ENCODE assay signal across 26 cellular contexts in the genomic region with DNA sequence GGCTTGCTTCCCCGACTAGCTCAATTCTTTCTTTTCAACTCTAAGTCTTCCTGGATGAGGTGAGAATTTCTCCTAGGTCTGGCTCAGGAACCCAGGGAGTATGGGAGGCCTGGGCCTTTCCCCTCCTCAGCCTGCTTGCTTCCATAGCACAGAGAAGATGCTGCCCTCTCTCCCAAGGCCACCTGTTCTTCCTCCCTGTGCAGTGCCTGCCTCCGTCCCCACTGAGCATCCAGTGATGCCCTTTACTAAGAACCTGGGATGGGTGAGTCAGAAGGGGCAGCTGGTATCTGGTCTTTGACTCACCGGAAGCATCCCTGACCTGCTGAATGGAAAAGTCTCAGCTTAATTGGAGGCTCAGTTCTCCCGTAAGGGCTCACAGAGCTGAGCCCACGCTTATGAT.
"Had no signal": no experiment of that assay in that cellular context is flagged by ENCODE, and none has a peak within 500 bp of the region (broad histone marks: within the 10 kb centered on the region; RNA-seq: fewer than 3 reads in every experiment).

No MANE protein-coding gene starts in this region.

- DNase-seq: activated CD4-positive, alpha-beta T cell treated with anti-CD3 and anti-CD28 coated beads for 1 hour; activated CD4-positive, alpha-beta T cell treated with anti-CD3 and anti-CD28 coated beads, Interleukin-2, amount 50 U/mL, for 4 hours; activated CD8-positive, alpha-beta memory T cell treated with anti-CD3 and anti-CD28 coated beads for 24 hours; activated CD8-positive, alpha-beta memory T cell treated with anti-CD3 and anti-CD28 coated beads, Interleukin-2, amount 50 U/mL, for 48 hours; activated naive CD4-positive, alpha-beta T cell; activated T-cell treated with anti-CD3 and anti-CD28 coated beads, Interleukin-2, amount 50 U/mL, for 4 hours; brain microvascular endothelial cell; caudate nucleus; dorsolateral prefrontal cortex; hypothalamus; left cardiac atrium; nucleus accumbens; small intestine; stimulated activated CD4-positive, alpha-beta T cell treated with anti-CD3 and anti-CD28 coated beads, Interleukin-2, amount 100 ng/mL, for 24 hours; stimulated activated naive CD8-positive, alpha-beta T cell treated with anti-CD3 and anti-CD28 coated beads, Interleukin-15, amount 100 ng/mL, for 72 hours; T-helper 9 cell; tibial artery had no signal

- H3K27ac ChIP-seq: adrenal gland, ascending aorta, brain microvascular endothelial cell, dorsolateral prefrontal cortex, gastroesophageal sphincter, right lobe of liver, tibial artery had no signal

- H3K4me1 Mint-ChIP-seq: memory B cell; stimulated activated effector memory CD8-positive, alpha-beta T cell treated with anti-CD3 and anti-CD28 coated beads, Interleukin-12 subunit alpha, Interleukin-12 subunit beta, amount 100 ng/mL, for 72 hours; stimulated activated naive CD8-positive, alpha-beta T cell treated with anti-CD3 and anti-CD28 coated beads, Interleukin-15, amount 100 ng/mL, for 72 hours had no signal

- H3K9me3 Mint-ChIP-seq: activated T-helper 2 cell treated with anti-CD3 and anti-CD28 coated beads, Interferon-gamma antibody, Interleukin-2, Interleukin-4, amounts not matched to agents 10 μg/mL and 5 μg/mL and 100 μg/mL, durations not matched to agents 14 hours and 24 hours and 36 hours; memory B cell; nephron; stimulated activated effector memory CD8-positive, alpha-beta T cell treated with anti-CD3 and anti-CD28 coated beads, Interleukin-12 subunit alpha, Interleukin-12 subunit beta, amount 100 ng/mL, for 72 hours had no signal

- H3K4me1 ChIP-seq: adrenal gland, ascending aorta, gastroesophageal sphincter, right lobe of liver, tibial artery had no signal

- H3K9me3 ChIP-seq: adrenal gland, ascending aorta, gastroesophageal sphincter, right lobe of liver, tibial artery had no signal

- H3K4me3 ChIP-seq: adrenal gland, ascending aorta, dorsolateral prefrontal cortex, gastroesophageal sphincter, right lobe of liver, tibial artery had no signal

- H3K27ac Mint-ChIP-seq: activated naive CD8-positive, alpha-beta T cell; activated T-helper 2 cell treated with anti-CD3 and anti-CD28 coated beads, Interferon-gamma antibody, Interleukin-2, Interleukin-4, amounts not matched to agents 10 μg/mL and 5 μg/mL and 100 μg/mL, durations not matched to agents 14 hours and 24 hours and 36 hours; memory B cell; nephron; stimulated activated effector memory CD8-positive, alpha-beta T cell treated with anti-CD3 and anti-CD28 coated beads, Interleukin-12 subunit alpha, Interleukin-12 subunit beta, amount 100 ng/mL, for 72 hours; stimulated activated naive CD8-positive, alpha-beta T cell treated with anti-CD3 and anti-CD28 coated beads, Interleukin-15, amount 100 ng/mL, for 72 hours had no signal

- ATAC-seq: activated T-cell treated with anti-CD3 and anti-CD28 coated beads, Interleukin-2, amount 50 U/mL, for 4 hours; gastroesophageal sphincter; left cardiac atrium; right lobe of liver; stimulated activated effector memory CD8-positive, alpha-beta T cell treated with anti-CD3 and anti-CD28 coated beads, Interleukin-12 subunit alpha, Interleukin-12 subunit beta, amount 100 ng/mL, for 72 hours; stimulated activated naive CD8-positive, alpha-beta T cell treated with anti-CD3 and anti-CD28 coated beads, Interleukin-15, amount 100 ng/mL, for 72 hours had no signal

- H3K36me3 Mint-ChIP-seq: activated naive CD8-positive, alpha-beta T cell; memory B cell; stimulated activated effector memory CD8-positive, alpha-beta T cell treated with anti-CD3 and anti-CD28 coated beads, Interleukin-12 subunit alpha, Interleukin-12 subunit beta, amount 100 ng/mL, for 72 hours had no signal

- H3K27me3 ChIP-seq: adrenal gland, ascending aorta, brain microvascular endothelial cell, right lobe of liver had no signal

- H3K36me3 ChIP-seq: adrenal gland, ascending aorta, brain microvascular endothelial cell, gastroesophageal sphincter, right lobe of liver, tibial artery had no signal

- H3K4me3 Mint-ChIP-seq: activated naive CD8-positive, alpha-beta T cell; activated T-cell treated with anti-CD3 and anti-CD28 coated beads, Interleukin-2, amount 50 U/mL, for 4 hours; memory B cell; nephron; stimulated activated effector memory CD8-positive, alpha-beta T cell treated with anti-CD3 and anti-CD28 coated beads, Interleukin-12 subunit alpha, Interleukin-12 subunit beta, amount 100 ng/mL, for 72 hours; stimulated activated naive CD8-positive, alpha-beta T cell treated with anti-CD3 and anti-CD28 coated beads, Interleukin-15, amount 100 ng/mL, for 72 hours had no signal
